ENCODE assay signal across 1 cellular context in genomic region chr1:32939655-32940371, GRCh38.
TF ChIP-seq lines count a peak whose summit lies in the region.

No MANE protein-coding gene starts in this region.

TF ChIP-seq in IMR-90, 13 proteins besides CTCF, POLR2A, EP300 and RAD21 (continued from another document):
- TF ChIP-seq, protein P1, sequence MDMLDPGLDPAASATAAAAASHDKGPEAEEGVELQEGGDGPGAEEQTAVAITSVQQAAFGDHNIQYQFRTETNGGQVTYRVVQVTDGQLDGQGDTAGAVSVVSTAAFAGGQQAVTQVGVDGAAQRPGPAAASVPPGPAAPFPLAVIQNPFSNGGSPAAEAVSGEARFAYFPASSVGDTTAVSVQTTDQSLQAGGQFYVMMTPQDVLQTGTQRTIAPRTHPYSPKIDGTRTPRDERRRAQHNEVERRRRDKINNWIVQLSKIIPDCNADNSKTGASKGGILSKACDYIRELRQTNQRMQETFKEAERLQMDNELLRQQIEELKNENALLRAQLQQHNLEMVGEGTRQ (IDR thresholded peaks at IDR 0.05; ENCODE audit: low read depth, low read length), result no peak
- 0 out of 2 replicates have a peak, but pooled peaks have one; percentile 21 for TF ChIP-seq NFE2L2 (IDR thresholded peaks at IDR 0.05; ENCODE audit: low read depth, low read length)
- TF ChIP-seq FOS (IDR thresholded peaks at IDR 0.05; ENCODE audit: low read depth, low read length), result peak; percentile 67
- TF ChIP-seq SMC3 (IDR thresholded peaks at IDR 0.05; ENCODE audit: low read depth, low read length), result no peak
- no peak for TF ChIP-seq MAZ (IDR thresholded peaks at IDR 0.05; ENCODE audit: borderline replicate concordance, low read depth, low read length)
